ENCODE assay signal across 14 cellular contexts in the genomic region with DNA sequence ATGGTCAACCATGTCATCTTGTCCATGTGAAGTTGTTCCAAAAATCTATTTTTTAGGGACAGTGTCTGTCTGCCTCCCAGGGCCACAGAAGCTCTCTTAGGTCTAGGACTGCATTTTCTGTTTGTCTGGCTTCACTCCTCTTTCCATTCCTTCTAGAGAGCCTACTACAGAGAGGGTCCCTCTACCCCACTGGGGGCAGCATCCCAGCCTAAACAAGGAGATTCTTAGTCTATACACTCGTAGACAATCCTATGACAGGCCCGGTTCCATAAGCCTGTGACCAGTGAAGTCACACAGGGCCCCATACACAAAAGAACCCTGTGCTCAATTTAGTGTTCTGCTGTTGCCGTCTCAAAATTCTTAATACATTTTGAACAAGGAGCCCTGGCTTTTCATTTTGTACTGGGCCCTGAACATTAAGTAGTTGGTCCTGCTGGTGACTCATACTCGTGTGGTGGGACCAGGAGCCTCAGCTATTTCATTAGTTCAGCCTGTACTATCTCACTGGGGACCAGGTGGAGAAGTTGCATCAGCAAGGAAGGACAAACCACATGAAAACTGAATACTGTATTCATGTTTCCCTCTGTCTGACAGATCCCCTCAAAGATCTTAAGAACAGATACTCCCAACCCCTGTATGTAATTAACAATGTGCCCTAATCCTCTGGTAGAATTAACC. TPM values are rescaled to one million over a fixed set of nuclear protein-coding genes. Genes with fewer than 3 reads are reported as not detected.
DNase-seq lines count a peak whose midpoint lies in the region; ATAC-seq and TF ChIP-seq lines count a peak whose summit lies in the region.
"Had no signal": no experiment of that assay in that cellular context is flagged by ENCODE, and none has a peak within 500 bp of the region (broad histone marks: within the 10 kb centered on the region; RNA-seq: fewer than 3 reads in every experiment).

No MANE protein-coding gene starts in this region.

- H3K9me3 ChIP-seq in BE2C (no peaks in the 10 kb centered on the region), HUES48 (ENCODE audit: control insufficient read depth, insufficient read depth, low read length) (no peaks in the 10 kb centered on the region)
- H3K9me3 ChIP-seq: ascending aorta, tibial nerve had no signal

- H3K4me3 ChIP-seq in BE2C (ENCODE audit: low read depth, low read length) = no peak overlapping the region
- no peak overlapping the region for H3K4me3 ChIP-seq in HUES48 (ENCODE audit: low read depth, low read length)
- H3K4me3 ChIP-seq: ascending aorta, tibial nerve had no signal

- peak; percentile 33 for DNase-seq in BE2C
- DNase-seq in astrocyte of the hippocampus (ENCODE audit: low read depth, low spot score) = peak; percentile 63
- DNase-seq in islet precursor cell = peak; percentile 87
- DNase-seq in NCI-H146 treated with DMSO at 0.1 percent for 48 hours (lab: John Stamatoyannopoulos, UW; ENCODE audit: unreplicated experiment) = no peak
- DNase-seq in activated CD4-positive, alpha-beta T cell treated with anti-CD3 and anti-CD28 coated beads, Interleukin-2, amount 10 ng/mL, durations not matched to agents 24 days and 14 days = no peak
- DNase-seq in nephron progenitor cell = no peak
- DNase-seq: NCI-H1436, nucleus accumbens had no signal

- H3K9me3 Mint-ChIP-seq in activated CD4-positive, alpha-beta T cell treated with anti-CD3 and anti-CD28 coated beads, Interleukin-2, amount 10 ng/mL, durations not matched to agents 24 days and 14 days = no peaks in the 10 kb centered on the region
- peaks cover 3% of the 10 kb centered on the region for H3K9me3 Mint-ChIP-seq in nephron progenitor cell

- H3K36me3 ChIP-seq in BE2C = no peaks in the 10 kb centered on the region
- H3K36me3 ChIP-seq in HUES48 (ENCODE audit: control insufficient read depth, insufficient read depth, low read length) = no peaks in the 10 kb centered on the region
- H3K36me3 ChIP-seq: ascending aorta, tibial nerve had no signal

- TF ChIP-seq CTCF in BE2C (IDR thresholded peaks at IDR 0.05; ENCODE audit: low read depth, low read length) = no peak
- TF ChIP-seq CTCF in nephron progenitor cell (IDR thresholded peaks at IDR 0.05) = no peak

- H3K4me3 Mint-ChIP-seq in activated CD4-positive, alpha-beta T cell treated with anti-CD3 and anti-CD28 coated beads, Interleukin-2, amount 10 ng/mL, durations not matched to agents 24 days and 14 days = no peak overlapping the region
- no peak overlapping the region for H3K4me3 Mint-ChIP-seq in nephron progenitor cell

- peak overlapping the region; percentile 1 for H3K27ac ChIP-seq in HUES48 (ENCODE audit: low read depth, low read length)
- H3K27ac ChIP-seq: ascending aorta, tibial nerve had no signal

- no peak overlapping the region for H3K9ac ChIP-seq in HUES48 (ENCODE audit: low read depth, low read length)

- no peaks in the 10 kb centered on the region for H3K4me1 Mint-ChIP-seq in activated CD4-positive, alpha-beta T cell treated with anti-CD3 and anti-CD28 coated beads, Interleukin-2, amount 10 ng/mL, durations not matched to agents 24 days and 14 days
- peaks cover 22% of the 10 kb centered on the region for H3K4me1 Mint-ChIP-seq in nephron progenitor cell

- no peaks in the 10 kb centered on the region for H3K27me3 Mint-ChIP-seq in activated CD4-positive, alpha-beta T cell treated with anti-CD3 and anti-CD28 coated beads, Interleukin-2, amount 10 ng/mL, durations not matched to agents 24 days and 14 days
- H3K27me3 Mint-ChIP-seq in nephron progenitor cell (ENCODE audit: low read depth, poor library complexity) = peaks cover 7% of the 10 kb centered on the region

- H3K27ac Mint-ChIP-seq in activated CD4-positive, alpha-beta T cell treated with anti-CD3 and anti-CD28 coated beads, Interleukin-2, amount 10 ng/mL, durations not matched to agents 24 days and 14 days = no peak overlapping the region
- no peak overlapping the region for H3K27ac Mint-ChIP-seq in nephron progenitor cell

- H3K4me1 ChIP-seq in BE2C = peaks cover 8% of the 10 kb centered on the region
- H3K4me1 ChIP-seq in HUES48 (ENCODE audit: control insufficient read depth, insufficient read depth, low read length) = peaks cover 17% of the 10 kb centered on the region
- H3K4me1 ChIP-seq: tibial nerve had no signal

- no peak for ATAC-seq in GM21423 (IDR thresholded peaks at IDR 0.05; ENCODE audit: unreplicated experiment)
- ATAC-seq: Right ventricle myocardium inferior had no signal

- intact Hi-C loops in activated CD4-positive, alpha-beta T cell treated with anti-CD3 and anti-CD28 coated beads, Interleukin-2, amount 10 ng/mL, durations not matched to agents 24 days and 14 days (cut with micrococcal nuclease) = no loop called here

- H3K36me3 Mint-ChIP-seq in activated CD4-positive, alpha-beta T cell treated with anti-CD3 and anti-CD28 coated beads, Interleukin-2, amount 10 ng/mL, durations not matched to agents 24 days and 14 days (ENCODE audit: low read depth) = no peaks in the 10 kb centered on the region
- no peaks in the 10 kb centered on the region for H3K36me3 Mint-ChIP-seq in nephron progenitor cell (ENCODE audit: low read depth)

- H3K27me3 ChIP-seq in BE2C (no peaks in the 10 kb centered on the region), HUES48 (ENCODE audit: control insufficient read depth, insufficient read depth, low read length) (no peaks in the 10 kb centered on the region)
- H3K27me3 ChIP-seq: ascending aorta, tibial nerve had no signal

RNA-seq across cellular contexts. Expression of gene FAM180A, which starts 23.5 kb away (rescaled TPM):
- polyA plus RNA-seq in BE2C (2012; ENCODE audit: insufficient read depth, insufficient read length, low read depth) = not detected
- total RNA-seq in activated CD4-positive, alpha-beta T cell treated with anti-CD3 and anti-CD28 coated beads, Interleukin-2, amount 10 ng/mL, durations not matched to agents 24 days and 14 days = not detected in 2 replicates
- total RNA-seq: activated CD8-positive, alpha-beta memory T cell treated with anti-CD3 and anti-CD28 coated beads for 36 hours had no signal

RNA-seq across cellular contexts. Expression of gene SLC13A4, which starts 44.1 kb away (rescaled TPM):
- polyA plus RNA-seq in BE2C (2012; ENCODE audit: insufficient read depth, insufficient read length, low read depth) = 0.45 TPM
- total RNA-seq in activated CD4-positive, alpha-beta T cell treated with anti-CD3 and anti-CD28 coated beads, Interleukin-2, amount 10 ng/mL, durations not matched to agents 24 days and 14 days = not detected in 2 replicates
- total RNA-seq: activated CD8-positive, alpha-beta memory T cell treated with anti-CD3 and anti-CD28 coated beads for 36 hours; Right ventricle myocardium inferior; tibial nerve had no signal

Comparison
In these comparisons a context has a peak if more than half of its experiments do, and no peak if none do; other contexts are left out.
1. DNase-seq: peak in BE2C (single experiment), astrocyte of the hippocampus (single experiment) and islet precursor cell (single experiment); none in NCI-H146 treated with DMSO at 0.1 percent for 48 hours (single experiment), activated CD4-positive, alpha-beta T cell treated with anti-CD3 and anti-CD28 coated beads, Interleukin-2, amount 10 ng/mL, durations not matched to agents 24 days and 14 days (single experiment) and nephron progenitor cell (single experiment).